8 cellular contexts compared by ENCODE assay signal in the genomic region with DNA sequence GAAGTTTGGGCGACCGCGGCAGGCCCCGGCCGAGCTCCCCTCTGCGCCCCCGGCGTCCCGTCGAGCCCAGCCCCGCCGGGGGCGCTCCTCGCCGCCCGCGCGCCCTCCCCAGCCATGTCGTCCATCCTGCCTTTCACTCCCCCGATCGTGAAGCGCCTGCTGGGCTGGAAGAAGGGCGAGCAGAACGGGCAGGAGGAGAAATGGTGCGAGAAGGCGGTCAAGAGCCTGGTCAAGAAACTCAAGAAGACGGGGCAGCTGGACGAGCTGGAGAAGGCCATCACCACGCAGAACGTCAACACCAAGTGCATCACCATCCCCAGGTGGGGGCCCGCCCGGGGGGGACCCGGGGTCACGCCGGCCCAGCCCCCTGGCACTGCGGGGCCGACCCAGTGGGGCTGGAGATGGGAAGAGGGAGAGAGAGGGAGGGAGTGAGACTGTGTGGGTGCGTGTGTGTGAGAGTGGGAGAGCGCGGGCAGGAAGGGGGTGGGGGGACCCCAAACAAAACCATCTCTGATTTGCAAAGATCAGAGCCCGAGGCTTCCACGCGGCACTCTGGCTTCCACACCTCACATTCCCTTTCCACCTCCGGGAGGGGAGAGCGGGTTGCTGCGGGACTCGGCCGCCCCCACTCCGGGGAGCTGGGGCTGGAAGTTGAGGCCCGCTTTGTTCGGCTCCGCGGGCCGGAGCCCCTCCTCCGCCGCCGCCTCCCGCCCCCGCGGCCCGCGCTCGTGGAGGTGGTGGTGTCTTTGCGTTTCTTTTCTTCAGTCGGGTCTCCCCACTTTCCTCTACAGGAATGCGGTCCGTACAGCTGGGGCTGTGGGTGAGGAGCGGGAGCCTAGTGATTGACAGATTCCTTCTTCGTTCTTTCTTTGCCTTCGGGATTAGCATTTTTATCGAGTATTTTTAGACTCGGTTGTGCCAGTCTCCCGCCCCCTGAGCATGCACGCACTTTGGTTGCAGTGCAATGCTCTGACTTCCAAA. TPM values are rescaled to one million over a fixed set of nuclear protein-coding genes. Genes with fewer than 3 reads are reported as not detected.
DNase-seq lines count a peak whose midpoint lies in the region; ATAC-seq, FAIRE-seq and TF ChIP-seq lines count a peak whose summit lies in the region.

No MANE protein-coding gene starts in this region.

- H3K27ac ChIP-seq in endodermal cell (ENCODE audit: low read depth, low read length), result peak overlapping the region; percentile 85

- DNase-seq in BJ (ENCODE audit: low read depth) (no peak), HFFc6 (no peak), activated B cell treated with CpG ODN at 0.5 μM for 24 hours (no peak), endodermal cell (peak; percentile 70), nephron progenitor cell (peak; percentile 41), RCC 7860 (ENCODE audit: low spot score) (no peak)
- no peak for DNase-seq in effector CD8-positive, alpha-beta T cell (lab: John Stamatoyannopoulos, UW)

- CTCF ChIA-PET in BJ (lab: Yijun Ruan, JAX) (interaction anchor here (1.3 to 2.2 kb wide), 3 partner anchors 14 to 120 kb away, joined by 3 to 9 read pairs (median 7); no protein-coding TSS in a partner anchor), activated B cell treated with CpG ODN at 0.5 μM for 24 hours (lab: Charles Lee) (interaction anchor here (0.8 to 7.8 kb wide), 11 partner anchors 8 to 367 kb away, joined by 3 to 63 read pairs (median 4); no protein-coding TSS in a partner anchor)

- H3K36me3 Mint-ChIP-seq in HFFc6 (ENCODE audit: low read depth), result peaks cover 45% of the 10 kb centered on the region
- peaks cover 32% of the 10 kb centered on the region for H3K36me3 Mint-ChIP-seq in activated B cell treated with CpG ODN at 0.5 μM for 24 hours (ENCODE audit: low read depth)
- H3K36me3 Mint-ChIP-seq in endodermal cell (ENCODE audit: low read depth), result no peaks in the 10 kb centered on the region
- peaks cover 16% of the 10 kb centered on the region for H3K36me3 Mint-ChIP-seq in nephron progenitor cell (ENCODE audit: low read depth)

- FAIRE-seq in RCC 7860 (lab: Jason Lieb, UNC), result no peak

- no peaks in the 10 kb centered on the region for H3K27me3 ChIP-seq in BJ (ENCODE audit: control insufficient read depth, insufficient read depth, low read length)
- H3K27me3 ChIP-seq in endodermal cell (ENCODE audit: control insufficient read depth, insufficient read depth, low read length, poor library complexity, severe bottlenecking), result peaks cover 20% of the 10 kb centered on the region

- H3K9me3 ChIP-seq in endodermal cell (ENCODE audit: control insufficient read depth, low read length), result no peaks in the 10 kb centered on the region

- peaks cover 32% of the 10 kb centered on the region for H3K4me1 ChIP-seq in endodermal cell (ENCODE audit: control insufficient read depth, insufficient read depth, low read length)

- no peak for TF ChIP-seq CTCF in BJ (IDR thresholded peaks at IDR 0.05; ENCODE audit: insufficient read depth, low read depth, low read length)
- TF ChIP-seq CTCF in HFFc6 (IDR thresholded peaks at IDR 0.05), result no peak
- no peak for TF ChIP-seq CTCF in activated B cell treated with CpG ODN at 0.5 μM for 24 hours (IDR thresholded peaks at IDR 0.05)
- TF ChIP-seq CTCF in endodermal cell (conservative IDR thresholded peaks at IDR 0.05), result no peak
- no peak for TF ChIP-seq CTCF in nephron progenitor cell (IDR thresholded peaks at IDR 0.05)

- ATAC-seq in activated B cell treated with CpG ODN at 0.5 μM for 24 hours (ENCODE audit: low read depth) (no peak), GM21447 (IDR thresholded peaks at IDR 0.05; ENCODE audit: unreplicated experiment) (no peak)

- H3K9me3 Mint-ChIP-seq in HFFc6 (no peaks in the 10 kb centered on the region), activated B cell treated with CpG ODN at 0.5 μM for 24 hours (no peaks in the 10 kb centered on the region), endodermal cell (no peaks in the 10 kb centered on the region), nephron progenitor cell (no peaks in the 10 kb centered on the region)

- H3K4me1 Mint-ChIP-seq in HFFc6 (ENCODE audit: low read depth) (peaks cover 58% of the 10 kb centered on the region), activated B cell treated with CpG ODN at 0.5 μM for 24 hours (peaks cover 54% of the 10 kb centered on the region), endodermal cell (peaks cover 68% of the 10 kb centered on the region), nephron progenitor cell (peaks cover 59% of the 10 kb centered on the region)

- H3K27ac Mint-ChIP-seq in HFFc6 (peak overlapping the region; percentile 96), activated B cell treated with CpG ODN at 0.5 μM for 24 hours (peak overlapping the region; percentile 95), endodermal cell (peak overlapping the region; percentile 88), nephron progenitor cell (peak overlapping the region; percentile 95)

- peak overlapping the region; percentile 83 for H3K9ac ChIP-seq in endodermal cell (ENCODE audit: extremely low read depth, low read length, poor library complexity, severe bottlenecking)

- H3K4me3 Mint-ChIP-seq in HFFc6 (peak overlapping the region; percentile 99), activated B cell treated with CpG ODN at 0.5 μM for 24 hours (peak overlapping the region; percentile 98), endodermal cell (peak overlapping the region; percentile 73), nephron progenitor cell (peak overlapping the region; percentile 97)

- H3K36me3 ChIP-seq in BJ (ENCODE audit: control insufficient read depth, insufficient read depth, low read length) (no peaks in the 10 kb centered on the region), endodermal cell (ENCODE audit: control insufficient read depth, insufficient read depth, low read length) (peaks cover 9% of the 10 kb centered on the region)

- intact Hi-C loops in activated B cell treated with CpG ODN at 0.5 μM for 24 hours (cut with micrococcal nuclease), result loop anchor here (5.0 kb wide), 4 partner anchors 34 to 986 kb away; partner anchors contain the start of gene PIAS1

- 0% methylated on average over 13 to 70 of the region's 74 CpGs for WGBS in endodermal cell (ENCODE audit: insufficient coverage in 1 of 2, insufficient read length in 1 of 2), 2 experiments

- H3K4me3 ChIP-seq in BJ (ENCODE audit: low read depth, low read length) (peak overlapping the region; percentile 98), endodermal cell (ENCODE audit: low read length) (peak overlapping the region; percentile 86)

- POLR2A ChIA-PET in BJ (lab: Charles Lee), result interaction anchor here (0.6 to 0.7 kb wide), 2 partner anchors 24 to 32 kb away, joined by 3 to 5 read pairs; no protein-coding TSS in a partner anchor
- POLR2A ChIA-PET in activated B cell treated with CpG ODN at 0.5 μM for 24 hours (lab: Charles Lee), result interaction anchor here (0.7 to 36.9 kb wide), 20 partner anchors 11 to 1164 kb away, joined by 3 to 1703 read pairs (median 4); partner anchors contain the start of genes AAGAB, CLN6 and IQCH

- peaks cover 11% of the 10 kb centered on the region for H3K27me3 Mint-ChIP-seq in HFFc6 (ENCODE audit: insufficient read depth)
- H3K27me3 Mint-ChIP-seq in activated B cell treated with CpG ODN at 0.5 μM for 24 hours, result no peaks in the 10 kb centered on the region
- peaks cover 65% of the 10 kb centered on the region for H3K27me3 Mint-ChIP-seq in endodermal cell (ENCODE audit: insufficient read depth)
- H3K27me3 Mint-ChIP-seq in nephron progenitor cell (ENCODE audit: low read depth, poor library complexity), result peaks cover 15% of the 10 kb centered on the region

RNA-seq across cellular contexts. Expression of gene SMAD3, which starts 0.9 kb away (rescaled TPM):
- 35.1 and 59.4 TPM in 2 replicates for polyA plus RNA-seq in BJ (2011; rRNA removed)
- 58.3 and 68.0 TPM in 2 replicates for polyA minus RNA-seq in BJ (2011; rRNA and poly(A)+ RNA removed)
- total RNA-seq in HFFc6 (2021; fragmentation: NEBNext Ultra II Directional; extraction: Animal tissue kit (Norgen Biotek cat#: 25700)), result 100 to 1,000 TPM in 4 of 6 experiments, 10 to 100 TPM in 2; 54.3 to 132 (median 118) TPM
- total RNA-seq in activated B cell treated with CpG ODN at 0.5 μM for 24 hours, result 85.9 and 118 TPM in 2 replicates
- 1 to 10 TPM; 7.8 to 9.6 TPM for total RNA-seq in endodermal cell
- 36.7 TPM for polyA plus RNA-seq in endodermal cell (2013, experiment 1 of 2)
- 35.6 TPM for polyA plus RNA-seq in endodermal cell (2013, experiment 2 of 2)

Comparison
In these comparisons a context has a peak if more than half of its experiments do, and no peak if none do; other contexts are left out.
1. DNase-seq: peak in endodermal cell (single experiment) and nephron progenitor cell (single experiment); none in BJ (single experiment), HFFc6 (single experiment), activated B cell treated with CpG ODN at 0.5 μM for 24 hours (single experiment), RCC 7860 (single experiment) and effector CD8-positive, alpha-beta T cell (single experiment).
2. Peak in every context shown above with its lines, with median percentiles within 50 percentile points of each other: H3K27ac Mint-ChIP-seq and H3K4me3 Mint-ChIP-seq.